8 cellular contexts compared by ENCODE assay signal in genomic region chr15:73050561-73051297, GRCh38. TPM values are rescaled to one million over a fixed set of nuclear protein-coding genes. Genes with fewer than 3 reads are reported as not detected.
DNase-seq lines count a peak whose midpoint lies in the region; ATAC-seq, FAIRE-seq and TF ChIP-seq lines count a peak whose summit lies in the region.

No MANE protein-coding gene starts in this region.

- H2AFZ ChIP-seq in trophoblast cell (ENCODE audit: insufficient read depth, low read length, poor library complexity): no peak overlapping the region

- H3K23ac ChIP-seq in trophoblast cell (ENCODE audit: low read length): no peak overlapping the region

- intact Hi-C loops in esophagus squamous epithelium (cut with DNase I): no loop called here

- H4K12ac ChIP-seq in trophoblast cell (ENCODE audit: low read depth, low read length): no peak overlapping the region

- 21 to 26% methylated on average over 10 of the region's 10 CpGs for WGBS in esophagus squamous epithelium, 2 donors
- no CpG with 5 or more reads among the region's 10 CpGs for WGBS in trophoblast cell (ENCODE audit: extremely low coverage, insufficient coverage, insufficient read length)

- H3K4me2 ChIP-seq in trophoblast cell (ENCODE audit: low read length): peak overlapping the region; percentile 66

- H3K18ac ChIP-seq in trophoblast cell (ENCODE audit: low read length): no peak overlapping the region

- H3K27ac ChIP-seq in SJCRH30 (no peak overlapping the region), esophagus squamous epithelium (peak overlapping the region in 2 of 4 donors; percentile 91 to 96), trophoblast cell (ENCODE audit: low read depth, low read length) (no peak overlapping the region)

- FAIRE-seq in D721Med (lab: Jason Lieb, UNC): peak; percentile 51

- no peak overlapping the region for H2BK120ac ChIP-seq in trophoblast cell (ENCODE audit: insufficient read depth, low read length, poor library complexity)

- no peak overlapping the region for H4K91ac ChIP-seq in trophoblast cell (ENCODE audit: low read depth, low read length)

- H2AK5ac ChIP-seq in trophoblast cell (ENCODE audit: low read length): no peak overlapping the region

- peaks cover 8% of the 10 kb centered on the region for H3K79me1 ChIP-seq in trophoblast cell (ENCODE audit: low read length)

- no peak overlapping the region for H4K8ac ChIP-seq in trophoblast cell (ENCODE audit: low read depth, low read length)

- H3K4me1 ChIP-seq in SJCRH30 (no peaks in the 10 kb centered on the region; the same call in 1 of the 2 replicates), esophagus squamous epithelium (peaks cover 7 to 31% (median 7%) of the 10 kb centered on the region in 3 donors), trophoblast cell (ENCODE audit: control insufficient read depth in 1 of 2, insufficient read depth in 2 of 2, low read length in 2 of 2) (peaks cover 0 to 3% of the 10 kb centered on the region in 2 experiments)

- no peak for TF ChIP-seq POLR2A in esophagus squamous epithelium (IDR thresholded peaks at IDR 0.05)

- H3K27me3 ChIP-seq in SJCRH30 (0 out of 2 replicates have a peak, but pooled peaks cover 2% of the 10 kb centered on the region), esophagus squamous epithelium (peaks cover 0 to 34% (median 0%) of the 10 kb centered on the region in 4 donors), trophoblast cell (ENCODE audit: insufficient read depth, low read length) (no peaks in the 10 kb centered on the region)

- H3K9ac ChIP-seq in trophoblast cell (ENCODE audit: low read length): no peak overlapping the region

- H2BK12ac ChIP-seq in trophoblast cell (ENCODE audit: low read length): no peak overlapping the region

- TF ChIP-seq CTCF in D721Med (IDR thresholded peaks at IDR 0.05; ENCODE audit: insufficient read depth, missing control alignments): no peak
- no peak for TF ChIP-seq CTCF in esophagus squamous epithelium (IDR thresholded peaks at IDR 0.05)

- H3K4me3 ChIP-seq in SJCRH30 (peak overlapping the region; percentile 80), esophagus squamous epithelium (peak overlapping the region; percentile 77 to 94 (median 86)), trophoblast cell (ENCODE audit: low read depth, low read length) (no peak overlapping the region)

- H3K4ac ChIP-seq in trophoblast cell (ENCODE audit: low read depth, low read length): no peak overlapping the region

- peaks cover 2% of the 10 kb centered on the region for H3K79me2 ChIP-seq in trophoblast cell (ENCODE audit: control insufficient read depth, insufficient read depth, low read length, poor library complexity)

- ATAC-seq in GM18907 (IDR thresholded peaks at IDR 0.05; ENCODE audit: unreplicated experiment): no peak
- no peak for ATAC-seq in GM21528 (IDR thresholded peaks at IDR 0.05; ENCODE audit: low FRiP score, unreplicated experiment)

- H3K14ac ChIP-seq in trophoblast cell (ENCODE audit: low read length): no peak overlapping the region

- DNase-seq in D721Med (ENCODE audit: insufficient read length, low spot score) (no peak), SJCRH30 (no peak), esophagus squamous epithelium (lab: John Stamatoyannopoulos, UW) (no peak), trophoblast cell (no peak), 8988T (no peak), NCI-H524 treated with DMSO at 0.1 percent for 48 hours (lab: John Stamatoyannopoulos, UW) (no peak)

- H3K36me3 ChIP-seq in SJCRH30 (no peaks in the 10 kb centered on the region), esophagus squamous epithelium (no peaks in the 10 kb centered on the region), trophoblast cell (ENCODE audit: control insufficient read depth in 1 of 2, insufficient read depth in 2 of 2, low read length in 2 of 2) (no peaks in the 10 kb centered on the region)

- H3K9me3 ChIP-seq in SJCRH30 (replicated peaks): no peaks in the 10 kb centered on the region
- no peaks in the 10 kb centered on the region for H3K9me3 ChIP-seq in esophagus squamous epithelium
- no peaks in the 10 kb centered on the region for H3K9me3 ChIP-seq in trophoblast cell (ENCODE audit: insufficient read depth, low read depth, low read length)

- H2BK5ac ChIP-seq in trophoblast cell (ENCODE audit: low read depth, low read length, poor library complexity): no peak overlapping the region

RNA-seq across cellular contexts. Expression of gene NEO1, which starts 1.5 kb away (rescaled TPM):
- 13.9 and 15.1 TPM in 2 replicates for total RNA-seq in SJCRH30 (2014; rRNA removed; shearing (Covaris generic))
- 10 to 100 TPM in 3 of 4 donors, 1 to 10 TPM in 1; 9.2 to 32.0 (median 15.0) TPM for total RNA-seq in esophagus squamous epithelium
- polyA plus RNA-seq in trophoblast cell (2013): 14.9 and 15.3 TPM in 2 replicates
